In the genomic region with DNA sequence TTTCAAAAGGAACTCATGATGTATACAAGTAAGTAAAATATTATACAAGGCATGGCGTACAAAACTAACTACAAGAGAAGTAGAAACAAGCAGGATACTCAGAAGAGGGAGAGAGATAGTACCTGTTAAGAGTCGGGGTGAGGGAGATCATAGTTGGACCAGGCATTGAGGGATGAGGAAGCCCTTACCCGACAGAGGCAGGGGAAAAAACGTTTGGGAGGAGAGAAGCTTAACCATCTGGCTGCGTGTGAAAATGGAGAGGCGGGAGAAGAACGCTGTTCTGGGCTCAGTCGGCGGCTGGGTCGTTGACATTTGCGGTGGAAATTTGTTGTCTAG, we compare ENCODE assay signal across 9 cellular contexts. TPM values are rescaled to one million over a fixed set of nuclear protein-coding genes. Genes with fewer than 3 reads are reported as not detected.
DNase-seq lines count a peak whose midpoint lies in the region; ATAC-seq and TF ChIP-seq lines count a peak whose summit lies in the region.
"Had no signal": no experiment of that assay in that cellular context is flagged by ENCODE, and none has a peak within 500 bp of the region (broad histone marks: within the 10 kb centered on the region; RNA-seq: fewer than 3 reads in every experiment).

No MANE protein-coding gene starts in this region.

- TF ChIP-seq POLR2A in testis (IDR thresholded peaks at IDR 0.05) = no peak
- no peak for TF ChIP-seq POLR2A in esophagus squamous epithelium (IDR thresholded peaks at IDR 0.05)

- H3K9me3 ChIP-seq in left ventricle myocardium inferior (replicated peaks) = no peaks in the 10 kb centered on the region
- H3K9me3 ChIP-seq in testis = no peaks in the 10 kb centered on the region
- H3K9me3 ChIP-seq in esophagus squamous epithelium = no peaks in the 10 kb centered on the region
- no peaks in the 10 kb centered on the region for H3K9me3 ChIP-seq in ascending aorta
- H3K9me3 ChIP-seq: tibial artery had no signal

- CTCF ChIA-PET in WTC11 (lab: Charles Lee) = interaction anchor here (0.5 to 6.3 kb wide), 10 partner anchors 17 to 70 kb away, joined by 3 to 33 read pairs (median 4); partner anchors contain the start of gene TMBIM6

- 28 to 35% methylated on average over 11 of the region's 11 CpGs for WGBS in testis, 2 donors
- WGBS in esophagus squamous epithelium, 2 donors = 43 to 54% methylated on average over 10 to 11 of the region's 11 CpGs

- H3K36me3 Mint-ChIP-seq in WTC11 = no peaks in the 10 kb centered on the region

- ATAC-seq in Right ventricle myocardium inferior = no peak
- ATAC-seq in WTC11 = no peak; the same call in 1 of the 2 replicates

- peaks cover 45% of the 10 kb centered on the region for H3K27me3 Mint-ChIP-seq in WTC11 (ENCODE audit: low read depth)

- H3K4me1 Mint-ChIP-seq in WTC11 = peaks cover 33% of the 10 kb centered on the region

- H3K27ac ChIP-seq in left ventricle myocardium inferior (replicated peaks) = no peak overlapping the region
- H3K27ac ChIP-seq in testis = peak overlapping the region in 1 of 2 donors; percentile 98
- H3K27ac ChIP-seq in esophagus squamous epithelium = no peak overlapping the region
- no peak overlapping the region for H3K27ac ChIP-seq in ascending aorta

- POLR2A ChIA-PET in WTC11 (lab: Charles Lee) = interaction anchor here (0.8 kb wide), 1 partner anchor 9 kb away, joined by 3 read pairs; no protein-coding TSS in a partner anchor

- no peak for DNase-seq in left ventricle myocardium inferior
- no peak for DNase-seq in Right ventricle myocardium inferior (ENCODE audit: missing footprints)
- DNase-seq in WTC11 (ENCODE audit: low spot score) = no peak
- DNase-seq in foreskin fibroblast = no peak
- DNase-seq in testis = no peak
- no peak for DNase-seq in esophagus squamous epithelium (lab: John Stamatoyannopoulos, UW)
- no peak for DNase-seq in stimulated activated CD4-positive, alpha-beta T cell treated with anti-CD3 and anti-CD28 coated beads, Interleukin-2, amount 100 ng/mL, for 48 hours
- DNase-seq in ascending aorta (ENCODE audit: low spot score in 2 of 2) = no peak

- H3K4me3 ChIP-seq in left ventricle myocardium inferior = peak overlapping the region; percentile 96
- peak overlapping the region; percentile 12 to 35 for H3K4me3 ChIP-seq in foreskin fibroblast (ENCODE audit: low read depth in 1 of 2, low read length in 2 of 2)
- H3K4me3 ChIP-seq in testis = peak overlapping the region; percentile 25 to 95
- no peak overlapping the region for H3K4me3 ChIP-seq in esophagus squamous epithelium
- H3K4me3 ChIP-seq in ascending aorta = peak overlapping the region in 1 of 2 donors; percentile 94

- peaks cover 35% of the 10 kb centered on the region for H3K27me3 ChIP-seq in left ventricle myocardium inferior (ENCODE audit: low read depth)
- no peaks in the 10 kb centered on the region for H3K27me3 ChIP-seq in testis
- H3K27me3 ChIP-seq in esophagus squamous epithelium = peaks cover 0 to 19% (median 0%) of the 10 kb centered on the region in 4 donors
- no peaks in the 10 kb centered on the region for H3K27me3 ChIP-seq in ascending aorta
- H3K27me3 ChIP-seq: tibial artery had no signal

- no peaks in the 10 kb centered on the region for H3K9me3 Mint-ChIP-seq in WTC11

- H3K4me1 ChIP-seq in left ventricle myocardium inferior = peaks cover 47% of the 10 kb centered on the region
- peaks cover 24% of the 10 kb centered on the region for H3K4me1 ChIP-seq in testis
- H3K4me1 ChIP-seq in esophagus squamous epithelium = peaks cover 3 to 46% (median 6%) of the 10 kb centered on the region in 3 donors
- H3K4me1 ChIP-seq in ascending aorta = peaks cover 2 to 9% of the 10 kb centered on the region in 2 donors

- no peak overlapping the region for H3K27ac Mint-ChIP-seq in WTC11

- H3K4me3 Mint-ChIP-seq in WTC11 = peak overlapping the region; percentile 46

- peak; percentile 2 for TF ChIP-seq CTCF in left ventricle myocardium inferior (IDR thresholded peaks at IDR 0.05; ENCODE audit: borderline replicate concordance)
- no peak for TF ChIP-seq CTCF in WTC11 (IDR thresholded peaks at IDR 0.05)
- no peak for TF ChIP-seq CTCF in foreskin fibroblast (IDR thresholded peaks at IDR 0.05; ENCODE audit: low read depth, low read length)
- TF ChIP-seq CTCF in testis (IDR thresholded peaks at IDR 0.05) = no peak
- TF ChIP-seq CTCF in esophagus squamous epithelium (IDR thresholded peaks at IDR 0.05) = no peak
- no peak for TF ChIP-seq CTCF in ascending aorta (IDR thresholded peaks at IDR 0.05)

- H3K36me3 ChIP-seq in left ventricle myocardium inferior (no peaks in the 10 kb centered on the region), testis (ENCODE audit: low read depth, missing control alignments) (no peaks in the 10 kb centered on the region), esophagus squamous epithelium (no peaks in the 10 kb centered on the region), ascending aorta (no peaks in the 10 kb centered on the region)
- H3K36me3 ChIP-seq: tibial artery had no signal

- intact Hi-C loops in left ventricle myocardium inferior (cut with micrococcal nuclease) (loop anchor here (2.0 kb wide), 1 partner anchor 65 kb away; no protein-coding TSS in a partner anchor), Right ventricle myocardium inferior (cut with DNase I) (loop anchor here (1.0 to 2.0 kb wide), 2 partner anchors 33 to 63 kb away; no protein-coding TSS in a partner anchor), testis (cut with DNase I; ENCODE audit: low total_unique reads) (loop anchor here (2.0 kb wide), 1 partner anchor 61 kb away; no protein-coding TSS in a partner anchor), esophagus squamous epithelium (cut with DNase I) (loop anchor here (5.0 kb wide), 1 partner anchor 60 kb away; no protein-coding TSS in a partner anchor), ascending aorta (cut with DNase I) (loop anchor here (1.0 to 2.0 kb wide), 6 partner anchors 34 to 341 kb away; partner anchors contain the start of genes MCRS1, PRPF40B, SPATS2 and TMBIM6)

TF ChIP-seq in WTC11, 78 proteins besides CTCF, POLR2A, EP300 and RAD21:
- TF ChIP-seq ATF1 (CRISPR knock-in tag; IDR thresholded peaks at IDR 0.05) (no peak), ZNF138 (CRISPR knock-in tag; conservative IDR thresholded peaks at IDR 0.05) (0 out of 2 replicates have a peak, but pooled peaks have one; percentile 1), ZNF416 (CRISPR knock-in tag; IDR thresholded peaks at IDR 0.05) (no peak)
TF ChIP-seq in WTC11: peak in this region for 1.

RNA-seq across cellular contexts. Expression of gene FMNL3, which starts 0.6 kb away (rescaled TPM):
- total RNA-seq in left ventricle myocardium inferior = 10.4 TPM
- total RNA-seq in Right ventricle myocardium inferior = 10.8 TPM
- total RNA-seq in WTC11 (2021) = 15.2 to 19.3 TPM (median 15.6 TPM) in 3 replicates
- total RNA-seq in testis = 10 to 100 TPM; 40.5 to 73.5 TPM
- polyA plus RNA-seq in testis (ENCODE audit: insufficient read depth, low read depth, low replicate concordance) = 26.0 TPM
- 1 to 10 TPM; 5.2 to 7.6 (median 5.8) TPM for total RNA-seq in esophagus squamous epithelium
- total RNA-seq in ascending aorta = 30.4 TPM

RNA-seq across cellular contexts. Expression of gene TMBIM6, which starts 33.6 kb away (rescaled TPM):
- total RNA-seq in left ventricle myocardium inferior (215 TPM), Right ventricle myocardium inferior (275 TPM), WTC11 (2021) (402 to 417 TPM (median 412 TPM) in 3 replicates), testis (100 to 1,000 TPM; 407 to 440 TPM), esophagus squamous epithelium (100 to 1,000 TPM; 307 to 444 (median 343) TPM), ascending aorta (188 TPM)
- polyA plus RNA-seq in testis (ENCODE audit: insufficient read depth, low read depth, low replicate concordance) = 618 TPM

Comparison
In these comparisons a context has a peak if more than half of its experiments do, and no peak if none do; other contexts are left out.
1. H3K4me3 ChIP-seq: peak in left ventricle myocardium inferior (single experiment), foreskin fibroblast (2 of 2) and testis (2 of 2); none in esophagus squamous epithelium (0 of 4).